In the genomic region with DNA sequence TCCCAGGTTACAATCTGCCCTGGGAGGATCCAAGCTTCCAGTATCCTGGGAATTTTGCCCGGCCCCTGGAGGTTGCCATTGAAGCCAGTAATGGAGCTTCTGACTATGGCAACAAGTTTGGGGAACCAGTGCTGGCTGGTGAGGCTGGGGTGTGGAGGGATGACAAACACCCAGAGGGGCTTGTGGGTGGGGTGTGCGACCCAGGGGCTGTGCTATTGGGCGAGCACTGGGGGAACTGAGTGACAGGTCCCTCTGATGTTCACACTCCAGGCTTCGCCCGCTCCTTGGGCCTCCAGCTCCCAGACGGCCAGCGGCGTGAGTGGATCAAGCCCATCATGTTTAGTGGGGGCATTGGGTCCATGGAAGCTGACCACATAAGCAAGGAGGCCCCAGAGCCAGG, we compare ENCODE assay signal across 26 cellular contexts. TPM values are rescaled to one million over a fixed set of nuclear protein-coding genes. Genes with fewer than 3 reads are reported as not detected.
DNase-seq lines count a peak whose midpoint lies in the region; ATAC-seq, FAIRE-seq and TF ChIP-seq lines count a peak whose summit lies in the region.
"Had no signal": no experiment of that assay in that cellular context is flagged by ENCODE, and none has a peak within 500 bp of the region (broad histone marks: within the 10 kb centered on the region; RNA-seq: fewer than 3 reads in every experiment).

No MANE protein-coding gene starts in this region.

- no peaks in the 10 kb centered on the region for H3K27me3 ChIP-seq in smooth muscle cell (ENCODE audit: low read depth)
- H3K27me3 ChIP-seq: BE2C, BLaER1 had no signal

- FAIRE-seq in kidney (lab: Jason Lieb, UNC), result no peak
- FAIRE-seq: A204.1, GM12878, GM12892, GM18507 had no signal

- H3K79me2 ChIP-seq in smooth muscle cell (ENCODE audit: low read depth), result no peaks in the 10 kb centered on the region

- intact Hi-C loops in kidney (cut with DNase I), result no loop called here
- intact Hi-C loops in activated naive CD4-positive, alpha-beta T cell treated with anti-CD3 and anti-CD28 coated beads for 36 hours (cut with micrococcal nuclease), result no loop called here

- H3K4me1 ChIP-seq in kidney (ENCODE audit: control insufficient read depth in 1 of 2, insufficient read depth in 1 of 2, low read depth in 1 of 2, low read length in 2 of 2) (no peaks in the 10 kb centered on the region), smooth muscle cell (ENCODE audit: low read depth) (no peaks in the 10 kb centered on the region)
- H3K4me1 ChIP-seq: BE2C, BLaER1 had no signal

- H3K9ac ChIP-seq in kidney (ENCODE audit: low read length in 2 of 2) (no peak overlapping the region), smooth muscle cell (ENCODE audit: low read depth) (no peak overlapping the region)
- H3K9ac ChIP-seq: BLaER1 had no signal

- no peaks in the 10 kb centered on the region for H4K20me1 ChIP-seq in smooth muscle cell (ENCODE audit: low read depth)

- POLR2A ChIA-PET in RWPE1 (lab: Yijun Ruan, JAX; ENCODE audit: low non-redundant PET), result no interaction called here

- H3K27me3 Mint-ChIP-seq in activated naive CD4-positive, alpha-beta T cell treated with anti-CD3 and anti-CD28 coated beads for 36 hours (ENCODE audit: low read depth), result no peaks in the 10 kb centered on the region
- H3K27me3 Mint-ChIP-seq: CD4-positive, alpha-beta memory T cell; CD4-positive, CD25-positive, alpha-beta regulatory T cell; CD8-positive, alpha-beta memory T cell had no signal

- H3K4me3 ChIP-seq in kidney (ENCODE audit: low read length in 2 of 2) (no peak overlapping the region), smooth muscle cell (no peak overlapping the region)
- H3K4me3 ChIP-seq: BLaER1, GM12878 had no signal

- no peak overlapping the region for H3K4me3 Mint-ChIP-seq in activated naive CD4-positive, alpha-beta T cell treated with anti-CD3 and anti-CD28 coated beads for 36 hours
- H3K4me3 Mint-ChIP-seq: CD14-positive monocyte; CD4-positive, alpha-beta memory T cell; CD4-positive, CD25-positive, alpha-beta regulatory T cell; CD8-positive, alpha-beta memory T cell had no signal

- H3K4me2 ChIP-seq in smooth muscle cell, result no peak overlapping the region
- H3K4me2 ChIP-seq: BLaER1 had no signal

- no peak overlapping the region for H3K27ac Mint-ChIP-seq in activated naive CD4-positive, alpha-beta T cell treated with anti-CD3 and anti-CD28 coated beads for 36 hours
- H3K27ac Mint-ChIP-seq: CD8-positive, alpha-beta memory T cell had no signal

- no peaks in the 10 kb centered on the region for H3K9me3 Mint-ChIP-seq in activated naive CD4-positive, alpha-beta T cell treated with anti-CD3 and anti-CD28 coated beads for 36 hours
- H3K9me3 Mint-ChIP-seq: CD14-positive monocyte; CD4-positive, alpha-beta memory T cell; CD4-positive, CD25-positive, alpha-beta regulatory T cell; CD8-positive, alpha-beta memory T cell had no signal

- ATAC-seq in GM21723 (IDR thresholded peaks at IDR 0.05; ENCODE audit: unreplicated experiment), result no peak
- ATAC-seq: GM12878 had no signal

- TF ChIP-seq CTCF in RWPE1 (conservative IDR thresholded peaks at IDR 0.05; ENCODE audit: low read depth) (no peak), kidney (IDR thresholded peaks at IDR 0.05; ENCODE audit: borderline replicate concordance, extremely low read depth, insufficient read depth) (no peak), smooth muscle cell (IDR thresholded peaks at IDR 0.05; ENCODE audit: borderline replicate concordance, insufficient read depth, poor library complexity, severe bottlenecking) (no peak)

- H3K9me3 ChIP-seq in kidney (ENCODE audit: control insufficient read depth in 1 of 2, low read length in 2 of 2), result no peaks in the 10 kb centered on the region
- no peaks in the 10 kb centered on the region for H3K9me3 ChIP-seq in smooth muscle cell (replicated peaks; ENCODE audit: low read depth)
- H3K9me3 ChIP-seq: BE2C, BLaER1 had no signal

- peaks cover 16 to 34% of the 10 kb centered on the region in 2 donors for H3K36me3 ChIP-seq in kidney (ENCODE audit: control insufficient read depth in 1 of 2, insufficient read depth in 2 of 2, low read length in 2 of 2)
- peaks cover 9% of the 10 kb centered on the region for H3K36me3 ChIP-seq in smooth muscle cell (ENCODE audit: low read depth)

- no peak for DNase-seq in RWPE1 (ENCODE audit: low spot score)
- DNase-seq in kidney, result peak; percentile 64
- no peak for DNase-seq in activated naive CD4-positive, alpha-beta T cell treated with anti-CD3 and anti-CD28 coated beads for 36 hours
- DNase-seq in smooth muscle cell (lab: John Stamatoyannopoulos, UW; ENCODE audit: unreplicated experiment), result no peak
- DNase-seq: 8988T; ACHN; BE2C; C1 segment of cervical spinal cord; CD4-positive, alpha-beta memory T cell; CD4-positive, CD25-positive, alpha-beta regulatory T cell; COR-L47; DMS 273 treated with DMSO at 0.1 percent for 48 hours; DMS153; DMS53; DMS79; DND-41; EL; GDM1 had no signal

- peak overlapping the region; percentile 11; the same call in 1 of the 2 replicates for H3K27ac ChIP-seq in RWPE1
- no peak overlapping the region for H3K27ac ChIP-seq in kidney (ENCODE audit: low read depth in 2 of 2, low read length in 2 of 2)
- no peak overlapping the region for H3K27ac ChIP-seq in smooth muscle cell (ENCODE audit: low read depth)
- H3K27ac ChIP-seq: BLaER1 had no signal

- no peaks in the 10 kb centered on the region for H3F3A ChIP-seq in smooth muscle cell (ENCODE audit: low read depth)

- CTCF ChIA-PET in RWPE1 (lab: Yijun Ruan, JAX), result no interaction called here
- CTCF ChIA-PET in activated naive CD4-positive, alpha-beta T cell treated with anti-CD3 and anti-CD28 coated beads for 36 hours (lab: Charles Lee), result no interaction called here

- 95% methylated on average over 8 of the region's 8 CpGs for WGBS in smooth muscle cell (ENCODE audit: low lambda C conversion rate)

- no peak overlapping the region for H2AFZ ChIP-seq in smooth muscle cell (ENCODE audit: low read depth)

- no peaks in the 10 kb centered on the region for H3K4me1 Mint-ChIP-seq in activated naive CD4-positive, alpha-beta T cell treated with anti-CD3 and anti-CD28 coated beads for 36 hours (ENCODE audit: low read depth)
- H3K4me1 Mint-ChIP-seq: CD14-positive monocyte; CD4-positive, alpha-beta memory T cell; CD4-positive, CD25-positive, alpha-beta regulatory T cell; CD8-positive, alpha-beta memory T cell had no signal

- peaks cover 44% of the 10 kb centered on the region for H3K36me3 Mint-ChIP-seq in activated naive CD4-positive, alpha-beta T cell treated with anti-CD3 and anti-CD28 coated beads for 36 hours (ENCODE audit: low read depth)

RNA-seq across cellular contexts. Expression of gene PFAS, which starts 8.7 kb away (rescaled TPM):
- total RNA-seq in kidney (49.5 TPM), smooth muscle cell (9.9 and 22.1 TPM in 2 replicates)
- polyA plus RNA-seq in kidney (ENCODE audit: insufficient read depth, low read depth, low replicate concordance) (7.6 TPM), smooth muscle cell (10.4 and 12.8 TPM in 2 replicates)
- total RNA-seq in activated naive CD4-positive, alpha-beta T cell treated with anti-CD3 and anti-CD28 coated beads for 36 hours, result 100 to 1,000 TPM; 106 to 110 TPM

RNA-seq across cellular contexts. Expression of gene CTC1, which starts 9.9 kb away (rescaled TPM):
- 57.2 TPM for total RNA-seq in kidney
- 12.2 TPM for polyA plus RNA-seq in kidney (ENCODE audit: insufficient read depth, low read depth, low replicate concordance)
- total RNA-seq in activated naive CD4-positive, alpha-beta T cell treated with anti-CD3 and anti-CD28 coated beads for 36 hours, result 10 to 100 TPM; 67.0 to 74.7 TPM
- 1.4 and 3.8 TPM in 2 replicates for total RNA-seq in smooth muscle cell
- 1.8 and 6.0 TPM in 2 replicates for polyA plus RNA-seq in smooth muscle cell

RNA-seq across cellular contexts. Expression of gene RANGRF, which starts 30.7 kb away (rescaled TPM):
- total RNA-seq in kidney, result 20.1 TPM
- polyA plus RNA-seq in kidney (ENCODE audit: insufficient read depth, low read depth, low replicate concordance), result 91.8 TPM
- total RNA-seq in activated naive CD4-positive, alpha-beta T cell treated with anti-CD3 and anti-CD28 coated beads for 36 hours, result 10 to 100 TPM; 36.9 to 39.1 TPM
- 10.1 and 13.4 TPM in 2 replicates for total RNA-seq in smooth muscle cell
- polyA plus RNA-seq in smooth muscle cell, result 36.0 and 44.9 TPM in 2 replicates

RNA-seq across cellular contexts. Expression of gene SLC25A35, which starts 37.4 kb away (rescaled TPM):
- total RNA-seq in kidney, result 11.1 TPM
- 17.2 TPM for polyA plus RNA-seq in kidney (ENCODE audit: insufficient read depth, low read depth, low replicate concordance)
- total RNA-seq in activated naive CD4-positive, alpha-beta T cell treated with anti-CD3 and anti-CD28 coated beads for 36 hours, result 1 to 10 TPM; 2.3 to 3.2 TPM
- 0.90 and 1.6 TPM in 2 replicates for total RNA-seq in smooth muscle cell
- 2.1 and 2.6 TPM in 2 replicates for polyA plus RNA-seq in smooth muscle cell

RNA-seq across cellular contexts. Expression of gene AURKB, which starts 47.4 kb away (rescaled TPM):
- total RNA-seq in kidney (2.8 TPM), smooth muscle cell (10.5 and 16.6 TPM in 2 replicates)
- polyA plus RNA-seq in kidney (ENCODE audit: insufficient read depth, low read depth, low replicate concordance) (0.43 TPM), smooth muscle cell (31.7 and 33.5 TPM in 2 replicates)
- total RNA-seq in activated naive CD4-positive, alpha-beta T cell treated with anti-CD3 and anti-CD28 coated beads for 36 hours, result 100 to 1,000 TPM; 243 TPM

Comparison
In these comparisons a context has a peak if more than half of its experiments do, and no peak if none do; other contexts are left out.
1. RNA of gene CTC1, which starts 9.9 kb away (total RNA-seq): 67.0 to 74.7 TPM in activated naive CD4-positive, alpha-beta T cell treated with anti-CD3 and anti-CD28 coated beads for 36 hours and 57.2 TPM in kidney (single experiment); 1.4 to 3.8 TPM in smooth muscle cell; every median in the first group is over 10 times any median in the second.